In genomic region chr3:172711457-172711800, GRCh38 we compare ENCODE assay signal across 9 cellular contexts. TPM values are rescaled to one million over a fixed set of nuclear protein-coding genes. Genes with fewer than 3 reads are reported as not detected.
A peak's percentile ranks its signal among the peaks of the same experiment; 100 is the strongest.
DNase-seq lines count a peak whose midpoint lies in the region; ATAC-seq and TF ChIP-seq lines count a peak whose summit lies in the region.
"Had no signal": no experiment of that assay in that cellular context is flagged by ENCODE, and none has a peak within 500 bp of the region (broad histone marks: within the 10 kb centered on the region; RNA-seq: fewer than 3 reads in every experiment).

No MANE protein-coding gene starts in this region.

- no peaks in the 10 kb centered on the region for H3K9me3 ChIP-seq in Loucy (ENCODE audit: insufficient read depth, low read depth, low read length)
- no peaks in the 10 kb centered on the region for H3K9me3 ChIP-seq in ascending aorta
- H3K9me3 ChIP-seq in right lobe of liver: no peaks in the 10 kb centered on the region

- no peaks in the 10 kb centered on the region for H3K9me2 ChIP-seq in Loucy (replicated peaks; ENCODE audit: low read depth, low read length)

- no peaks in the 10 kb centered on the region for H3F3A ChIP-seq in Loucy (ENCODE audit: low read depth)

- peak overlapping the region; percentile 91 to 97 for H3K27ac ChIP-seq in ascending aorta
- H3K27ac ChIP-seq in right lobe of liver: peak overlapping the region; percentile 71 to 80 (median 76)
- H3K27ac ChIP-seq in urinary bladder (ENCODE audit: low read depth): peak overlapping the region; percentile 14

- H2AFZ ChIP-seq in Loucy (ENCODE audit: low read length): peak overlapping the region; percentile 99

- H3K36me3 Mint-ChIP-seq in T-helper 1 cell treated with Interleukin-12 subunit alpha and Interleukin-12 subunit beta and Interleukin-4 antibody, amounts not matched to agents 30 μg/mL and 1 μg/mL, for 36 hours (ENCODE audit: low read depth): no peaks in the 10 kb centered on the region

- H3K27me3 Mint-ChIP-seq in T-helper 1 cell treated with Interleukin-12 subunit alpha and Interleukin-12 subunit beta and Interleukin-4 antibody, amounts not matched to agents 30 μg/mL and 1 μg/mL, for 36 hours (ENCODE audit: low read depth): peaks cover 17% of the 10 kb centered on the region

- H3K4me1 ChIP-seq in Loucy (ENCODE audit: insufficient read depth, low read length, poor library complexity, severe bottlenecking) (peaks cover 18% of the 10 kb centered on the region), ascending aorta (peaks cover 0 to 24% of the 10 kb centered on the region in 2 donors), right lobe of liver (peaks cover 0 to 15% (median 3%) of the 10 kb centered on the region in 4 donors), urinary bladder (ENCODE audit: insufficient read depth) (no peaks in the 10 kb centered on the region)

- peaks cover 30% of the 10 kb centered on the region for H3K79me2 ChIP-seq in Loucy (ENCODE audit: insufficient read depth, low read length)

- no peaks in the 10 kb centered on the region for H3K9me3 Mint-ChIP-seq in T-helper 1 cell treated with Interleukin-12 subunit alpha and Interleukin-12 subunit beta and Interleukin-4 antibody, amounts not matched to agents 30 μg/mL and 1 μg/mL, for 36 hours

- H3K27ac Mint-ChIP-seq in T-helper 1 cell treated with Interleukin-12 subunit alpha and Interleukin-12 subunit beta and Interleukin-4 antibody, amounts not matched to agents 30 μg/mL and 1 μg/mL, for 36 hours: no peak overlapping the region

- peak overlapping the region; percentile 92 for H3K4me2 ChIP-seq in Loucy (ENCODE audit: low read depth, low read length, poor library complexity, severe bottlenecking)

- DNase-seq in T-helper 1 cell (no peak), ascending aorta (ENCODE audit: low spot score in 2 of 2) (no peak), right lobe of liver (no peak), NCI-H2196 (lab: John Stamatoyannopoulos, UW; ENCODE audit: unreplicated experiment) (no peak)

- H3K4me1 Mint-ChIP-seq in T-helper 1 cell treated with Interleukin-12 subunit alpha and Interleukin-12 subunit beta and Interleukin-4 antibody, amounts not matched to agents 30 μg/mL and 1 μg/mL, for 36 hours (ENCODE audit: low read depth): peaks cover 21% of the 10 kb centered on the region

- TF ChIP-seq POLR2A in right lobe of liver (IDR thresholded peaks at IDR 0.05): no peak

- intact Hi-C loops in ascending aorta (cut with DNase I) (loop anchor here (1.0 to 10.0 kb wide), 5 partner anchors 37 to 1969 kb away; partner anchors contain the start of gene ECT2), right lobe of liver (cut with DNase I) (no loop called here)

- peaks cover 6% of the 10 kb centered on the region for H4K20me1 ChIP-seq in Loucy (ENCODE audit: insufficient read depth, low read length, poor library complexity, severe bottlenecking)

- peak; percentile 4; the same call in 1 of the 2 replicates for TF ChIP-seq CTCF in Loucy (conservative IDR thresholded peaks at IDR 0.05; ENCODE audit: low read length)
- TF ChIP-seq CTCF in ascending aorta (IDR thresholded peaks at IDR 0.05): no peak
- no peak for TF ChIP-seq CTCF in right lobe of liver (IDR thresholded peaks at IDR 0.05)

- peak; percentile 12 to 26 (median 20) for ATAC-seq in right lobe of liver
- no peak for ATAC-seq in HG02885 (IDR thresholded peaks at IDR 0.05; ENCODE audit: poor library complexity, unreplicated experiment)

- H3K36me3 ChIP-seq in Loucy (ENCODE audit: insufficient read depth, low read length) (no peaks in the 10 kb centered on the region), ascending aorta (no peaks in the 10 kb centered on the region), right lobe of liver (no peaks in the 10 kb centered on the region), urinary bladder (ENCODE audit: insufficient read depth) (no peaks in the 10 kb centered on the region)
- H3K36me3 ChIP-seq: cardiac muscle cell had no signal

- H3K4me3 ChIP-seq in Loucy (ENCODE audit: low read length, poor library complexity, severe bottlenecking) (peak overlapping the region; percentile 92), ascending aorta (peak overlapping the region; percentile 69 to 94), right lobe of liver (peak overlapping the region; percentile 68 to 91 (median 88)), urinary bladder (ENCODE audit: low read depth, low read length) (peak overlapping the region; percentile 77)

- H3K27me3 ChIP-seq in Loucy (ENCODE audit: insufficient read depth, low read length, poor library complexity, severe bottlenecking) (no peaks in the 10 kb centered on the region), ascending aorta (no peaks in the 10 kb centered on the region), right lobe of liver (no peaks in the 10 kb centered on the region)

- H3K4me3 Mint-ChIP-seq in T-helper 1 cell treated with Interleukin-12 subunit alpha and Interleukin-12 subunit beta and Interleukin-4 antibody, amounts not matched to agents 30 μg/mL and 1 μg/mL, for 36 hours: peak overlapping the region; percentile 92

- peak overlapping the region; percentile 86 for H3K9ac ChIP-seq in Loucy (ENCODE audit: low read depth, low read length, poor library complexity, severe bottlenecking)

- WGBS in right lobe of liver (ENCODE audit: insufficient coverage, low coverage, low lambda C conversion rate, missing lambda C conversion rate): 5% methylated on average over 2 of the region's 2 CpGs
- 23% methylated on average over 2 of the region's 2 CpGs for WGBS in urinary bladder

RNA-seq across cellular contexts. Expression of gene NCEH1, which starts 0.6 kb away (rescaled TPM):
- 19.1 TPM for total RNA-seq in ascending aorta
- total RNA-seq in right lobe of liver: 10 to 100 TPM in 1 of 6 experiments, 1 to 10 TPM in 5; 1.5 to 13.0 (median 4.3) TPM
- total RNA-seq in urinary bladder: 8.9 TPM
- polyA plus RNA-seq in urinary bladder: 2.8 TPM

RNA-seq across cellular contexts. Expression of gene ECT2, which starts 39.1 kb away (rescaled TPM):
- total RNA-seq in ascending aorta (27.1 TPM), right lobe of liver (1 to 10 TPM; 1.5 to 7.8 (median 3.8) TPM), urinary bladder (39.0 TPM)
- polyA plus RNA-seq in urinary bladder: 4.0 TPM

Comparison
In these comparisons a context has a peak if more than half of its experiments do, and no peak if none do; other contexts are left out.
1. H3K27ac ChIP-seq: peak in every context shown above with its lines; median percentile 94 in ascending aorta; 76 in right lobe of liver; 14 in urinary bladder.